ENCODE assay signal across 8 cellular contexts in genomic region chr17:51029568-51030463, GRCh38.
DNase-seq lines count a peak whose midpoint lies in the region; ATAC-seq and TF ChIP-seq lines count a peak whose summit lies in the region.

No MANE protein-coding gene starts in this region.

- H3K4me3 ChIP-seq in heart left ventricle (peak overlapping the region in 7 of 12 donors; percentile 22 to 48 (median 33)), vagina (peak overlapping the region; percentile 16 to 25)

- DNase-seq in heart left ventricle (no peak), Right ventricle myocardium inferior (ENCODE audit: missing footprints) (no peak), kidney tubule cell (ENCODE audit: low spot score) (peak; percentile 9), vagina (ENCODE audit: extremely low spot score in 2 of 2) (no peak), GM19238 (ENCODE audit: insufficient read length, low spot score) (no peak), NCI-H1930 (lab: John Stamatoyannopoulos, UW) (no peak)
- DNase-seq in activated CD8-positive, alpha-beta T cell treated with anti-CD3 and anti-CD28 coated beads, Interleukin-2, amount 10 ng/mL, durations not matched to agents 7 days and 5 days, result no peak
- DNase-seq in stimulated activated CD4-positive, alpha-beta T cell treated with anti-CD3 and anti-CD28 coated beads, Interleukin-2, amount 100 ng/mL, for 24 hours, result no peak

- no peak for TF ChIP-seq CTCF in heart left ventricle (IDR thresholded peaks at IDR 0.05)
- no peak for TF ChIP-seq CTCF in vagina (IDR thresholded peaks at IDR 0.05)

- CTCF ChIA-PET in activated CD8-positive, alpha-beta T cell treated with anti-CD3 and anti-CD28 coated beads, Interleukin-2, amount 10 ng/mL, durations not matched to agents 7 days and 5 days (lab: Charles Lee), result interaction anchor here (0.9 to 3.3 kb wide), 3 partner anchors 16 to 123 kb away, joined by 3 to 15 read pairs (median 3); partner anchors contain the start of gene NME1

- H3K27ac Mint-ChIP-seq in activated CD8-positive, alpha-beta T cell treated with anti-CD3 and anti-CD28 coated beads, Interleukin-2, amount 10 ng/mL, durations not matched to agents 7 days and 5 days, result peak overlapping the region; percentile 90

- no peak for ATAC-seq in heart left ventricle
- no peak for ATAC-seq in Right ventricle myocardium inferior
- peak; percentile 77 for ATAC-seq in activated CD8-positive, alpha-beta T cell treated with anti-CD3 and anti-CD28 coated beads, Interleukin-2, amount 10 ng/mL, durations not matched to agents 7 days and 5 days

- H3K9me3 ChIP-seq in heart left ventricle, result no peaks in the 10 kb centered on the region
- H3K9me3 ChIP-seq in vagina, result no peaks in the 10 kb centered on the region

- H3K4me3 Mint-ChIP-seq in activated CD8-positive, alpha-beta T cell treated with anti-CD3 and anti-CD28 coated beads, Interleukin-2, amount 10 ng/mL, durations not matched to agents 7 days and 5 days, result peak overlapping the region; percentile 77

- peaks cover 27% of the 10 kb centered on the region for H3K4me1 Mint-ChIP-seq in activated CD8-positive, alpha-beta T cell treated with anti-CD3 and anti-CD28 coated beads, Interleukin-2, amount 10 ng/mL, durations not matched to agents 7 days and 5 days (ENCODE audit: low read depth)

- WGBS in heart left ventricle, 4 donors, result 40 to 55% (median 46%) methylated on average over 3 of the region's 3 CpGs

- peaks cover 21% of the 10 kb centered on the region for H3K36me3 Mint-ChIP-seq in activated CD8-positive, alpha-beta T cell treated with anti-CD3 and anti-CD28 coated beads, Interleukin-2, amount 10 ng/mL, durations not matched to agents 7 days and 5 days (ENCODE audit: low read depth)

- intact Hi-C loops in heart left ventricle (cut with DNase I), result no loop called here
- intact Hi-C loops in Right ventricle myocardium inferior (cut with DNase I), result no loop called here
- intact Hi-C loops in vagina (cut with DNase I), result no loop called here

- H3K36me3 ChIP-seq in heart left ventricle (peaks cover 0 to 12% (median 3%) of the 10 kb centered on the region in 9 donors), vagina (peaks cover 0 to 8% of the 10 kb centered on the region in 2 donors)

- H3K9me3 Mint-ChIP-seq in activated CD8-positive, alpha-beta T cell treated with anti-CD3 and anti-CD28 coated beads, Interleukin-2, amount 10 ng/mL, durations not matched to agents 7 days and 5 days (ENCODE audit: insufficient read depth), result no peaks in the 10 kb centered on the region

- no peaks in the 10 kb centered on the region for H3K27me3 Mint-ChIP-seq in activated CD8-positive, alpha-beta T cell treated with anti-CD3 and anti-CD28 coated beads, Interleukin-2, amount 10 ng/mL, durations not matched to agents 7 days and 5 days (ENCODE audit: low read depth)

- H3K27ac ChIP-seq in heart left ventricle, result peak overlapping the region in 9 of 12 donors; percentile 1 to 89 (median 44)
- H3K27ac ChIP-seq in vagina, result peak overlapping the region; percentile 72

- H3K27me3 ChIP-seq in heart left ventricle (no peaks in the 10 kb centered on the region), vagina (no peaks in the 10 kb centered on the region)

- TF ChIP-seq POLR2A in heart left ventricle (IDR thresholded peaks at IDR 0.05) (no peak), vagina (IDR thresholded peaks at IDR 0.05) (no peak)

- H3K4me1 ChIP-seq in heart left ventricle, result peaks cover 0 to 19% (median 5%) of the 10 kb centered on the region in 12 donors
- peaks cover 17% of the 10 kb centered on the region for H3K4me1 ChIP-seq in vagina

- POLR2A ChIA-PET in activated CD8-positive, alpha-beta T cell treated with anti-CD3 and anti-CD28 coated beads, Interleukin-2, amount 10 ng/mL, durations not matched to agents 7 days and 5 days (lab: Charles Lee), result interaction anchor here (0.5 to 1.1 kb wide), 3 partner anchors 25 to 104 kb away, joined by 3 read pairs; no protein-coding TSS in a partner anchor
